Comparison of ENCODE assay signal across 19 cellular contexts in the genomic region with DNA sequence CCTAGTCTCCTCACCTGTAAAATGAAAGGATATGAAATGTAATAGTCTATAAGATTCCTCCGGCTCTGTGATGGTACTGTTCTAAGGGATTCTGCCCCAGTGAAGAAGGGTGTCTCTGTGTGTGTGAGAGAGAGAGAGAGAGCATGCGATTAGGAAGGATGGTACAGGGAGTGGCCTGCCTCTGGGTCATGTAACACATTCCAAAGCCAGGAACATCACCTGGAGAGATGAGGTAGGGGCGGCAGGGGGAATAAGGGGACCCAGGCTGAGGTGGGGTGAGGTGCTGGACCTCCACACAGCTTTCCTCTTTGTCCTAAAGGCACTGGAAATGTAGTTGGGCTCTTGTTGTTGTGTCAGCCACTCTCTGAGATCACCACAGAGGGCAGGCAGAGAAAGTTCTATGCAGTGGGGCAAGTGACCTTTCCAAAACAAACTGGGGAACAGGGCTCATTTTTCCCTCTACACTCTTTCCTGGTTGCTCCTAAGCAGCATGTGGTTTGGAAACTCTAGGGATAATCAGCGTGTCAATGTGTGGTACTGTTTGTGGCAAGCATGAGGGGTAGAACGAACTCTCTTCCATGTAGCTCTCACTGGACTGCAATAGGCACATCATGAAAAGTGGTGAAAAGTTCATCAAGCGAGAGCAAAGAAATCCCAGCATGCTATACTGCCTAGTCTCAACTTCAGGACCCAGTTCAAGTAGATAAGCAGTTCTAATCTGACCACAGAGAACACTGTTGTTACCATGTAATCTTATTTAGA.
"Had no signal": no experiment of that assay in that cellular context is flagged by ENCODE, and none has a peak within 500 bp of the region (broad histone marks: within the 10 kb centered on the region; RNA-seq: fewer than 3 reads in every experiment).

No MANE protein-coding gene starts in this region.

- ATAC-seq: activated T-cell treated with anti-CD3 and anti-CD28 coated beads, Interleukin-2, amount 50 U/mL, for 4 hours; lower lobe of right lung; pancreas; T-cell; upper lobe of right lung had no signal

- H3K4me3 Mint-ChIP-seq: activated CD4-positive, alpha-beta memory T cell treated with anti-CD3 and anti-CD28 coated beads, Interleukin-2, amount 10 ng/mL, durations not matched to agents 7 days and 5 days; activated T-cell treated with anti-CD3 and anti-CD28 coated beads, Interleukin-2, amount 50 U/mL, for 4 hours; T-cell had no signal

- H3K9me3 ChIP-seq: lower lobe of right lung, pancreas, upper lobe of right lung had no signal

- H3K27me3 ChIP-seq: brain microvascular endothelial cell, pancreas, upper lobe of right lung had no signal

- H3K4me1 Mint-ChIP-seq: activated CD4-positive, alpha-beta memory T cell treated with anti-CD3 and anti-CD28 coated beads, Interleukin-2, amount 10 ng/mL, durations not matched to agents 7 days and 5 days; T-cell had no signal

- H3K36me3 ChIP-seq: brain microvascular endothelial cell, lower lobe of right lung, pancreas, upper lobe of right lung had no signal

- H3K27ac Mint-ChIP-seq: activated CD4-positive, alpha-beta memory T cell treated with anti-CD3 and anti-CD28 coated beads, Interleukin-2, amount 10 ng/mL, durations not matched to agents 7 days and 5 days; T-cell had no signal

- H3K9me3 Mint-ChIP-seq: activated CD4-positive, alpha-beta memory T cell treated with anti-CD3 and anti-CD28 coated beads, Interleukin-2, amount 10 ng/mL, durations not matched to agents 7 days and 5 days had no signal

- DNase-seq: activated CD4-positive, alpha-beta memory T cell treated with anti-CD3 and anti-CD28 coated beads, Interleukin-2, amount 10 ng/mL, durations not matched to agents 7 days and 5 days; activated CD4-positive, CD25-positive, alpha-beta regulatory T cell treated with anti-CD3 and anti-CD28 coated beads, Interleukin-2, amount 50 U/mL, for 72 hours; activated effector memory CD4-positive, alpha-beta T cell treated with Interleukin-2 at 50 U/mL for 16 hours; activated naive CD4-positive, alpha-beta T cell treated with anti-CD3 and anti-CD28 coated beads, Interleukin-2, amount 50 U/mL, for 16 hours; activated T-cell treated with anti-CD3 and anti-CD28 coated beads, Interleukin-2, amount 50 U/mL, for 4 hours; cortex of kidney; effector CD4-positive, alpha-beta T cell; foreskin fibroblast; kidney glomerular epithelial cell; lower lobe of right lung; midbrain; pancreas; stimulated activated CD4-positive, alpha-beta T cell treated with anti-CD3 and anti-CD28 coated beads, Interleukin-4, amount 100 ng/mL, for 24 hours; stimulated activated naive CD4-positive, alpha-beta T cell treated with Interleukin-2 at 50 U/mL for 16 hours; substantia nigra; T-cell; T1000; upper lobe of right lung had no signal

- H3K27me3 Mint-ChIP-seq: activated CD4-positive, alpha-beta memory T cell treated with anti-CD3 and anti-CD28 coated beads, Interleukin-2, amount 10 ng/mL, durations not matched to agents 7 days and 5 days; T-cell had no signal

- H3K27ac ChIP-seq: brain microvascular endothelial cell, lower lobe of right lung, pancreas, upper lobe of right lung had no signal

- H3K4me3 ChIP-seq: lower lobe of right lung, pancreas, upper lobe of right lung had no signal
